ENCODE assay signal across 8 cellular contexts in the genomic region with DNA sequence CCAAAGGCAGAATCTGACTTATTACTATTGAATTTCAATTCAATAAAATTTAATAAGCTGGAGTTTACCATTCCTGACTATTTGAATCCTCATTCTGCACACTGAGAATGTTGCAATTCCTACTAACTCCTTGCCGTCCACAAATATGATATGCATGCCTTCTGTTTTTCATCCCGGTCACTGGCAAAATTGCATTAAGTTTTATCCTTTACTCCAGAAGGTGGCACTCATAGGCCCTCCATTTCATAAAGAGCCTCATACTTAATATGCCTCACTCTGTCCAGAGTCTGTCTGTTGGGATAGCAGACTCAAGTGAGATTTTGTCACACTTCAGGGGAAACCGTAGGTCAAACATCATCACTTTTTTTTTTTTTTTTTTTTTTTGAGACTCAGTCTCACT. TPM values are rescaled to one million over a fixed set of nuclear protein-coding genes. Genes with fewer than 3 reads are reported as not detected.
DNase-seq lines count a peak whose midpoint lies in the region; ATAC-seq and TF ChIP-seq lines count a peak whose summit lies in the region.

No MANE protein-coding gene starts in this region.

- ATAC-seq in foreskin keratinocyte = no peak
- ATAC-seq in HG03095 (IDR thresholded peaks at IDR 0.05; ENCODE audit: unreplicated experiment) = no peak
- no peak for ATAC-seq in GM21717 (IDR thresholded peaks at IDR 0.05; ENCODE audit: unreplicated experiment)
- no peak for ATAC-seq in activated CD8-positive, alpha-beta memory T cell treated with anti-CD3 and anti-CD28 coated beads, Interleukin-2, amount 10 ng/mL, durations not matched to agents 7 days and 5 days

- H3K27me3 ChIP-seq in foreskin keratinocyte = no peaks in the 10 kb centered on the region

- H3K4me1 Mint-ChIP-seq in activated CD8-positive, alpha-beta memory T cell treated with anti-CD3 and anti-CD28 coated beads, Interleukin-2, amount 10 ng/mL, durations not matched to agents 7 days and 5 days = peaks cover 27% of the 10 kb centered on the region

- no peaks in the 10 kb centered on the region for H3K36me3 Mint-ChIP-seq in activated CD8-positive, alpha-beta memory T cell treated with anti-CD3 and anti-CD28 coated beads, Interleukin-2, amount 10 ng/mL, durations not matched to agents 7 days and 5 days

- H3K27me3 Mint-ChIP-seq in activated CD8-positive, alpha-beta memory T cell treated with anti-CD3 and anti-CD28 coated beads, Interleukin-2, amount 10 ng/mL, durations not matched to agents 7 days and 5 days = peaks cover 3% of the 10 kb centered on the region

- H3K4me1 ChIP-seq in foreskin keratinocyte = peaks cover 19% of the 10 kb centered on the region

- TF ChIP-seq CTCF in foreskin keratinocyte (conservative IDR thresholded peaks at IDR 0.05) = peak; percentile 61

- H3K4me3 Mint-ChIP-seq in activated CD8-positive, alpha-beta memory T cell treated with anti-CD3 and anti-CD28 coated beads, Interleukin-2, amount 10 ng/mL, durations not matched to agents 7 days and 5 days = no peak overlapping the region

- H3K27ac ChIP-seq in foreskin keratinocyte = no peak overlapping the region

- no peaks in the 10 kb centered on the region for H3K9me3 Mint-ChIP-seq in activated CD8-positive, alpha-beta memory T cell treated with anti-CD3 and anti-CD28 coated beads, Interleukin-2, amount 10 ng/mL, durations not matched to agents 7 days and 5 days (ENCODE audit: low read depth)

- DNase-seq in A172 (ENCODE audit: low spot score) (peak; percentile 54), GM04503 (ENCODE audit: low read depth) (peak; percentile 68), RPMI7951 (ENCODE audit: low read depth) (peak; percentile 56), foreskin keratinocyte (no peak)
- DNase-seq in stimulated activated CD4-positive, alpha-beta T cell treated with anti-CD3 and anti-CD28 coated beads, Interleukin-15, amount 100 ng/mL, for 24 hours = no peak
- DNase-seq in activated CD8-positive, alpha-beta memory T cell treated with anti-CD3 and anti-CD28 coated beads, Interleukin-2, amount 10 ng/mL, durations not matched to agents 7 days and 5 days = no peak

- CTCF ChIA-PET in activated CD8-positive, alpha-beta memory T cell treated with anti-CD3 and anti-CD28 coated beads, Interleukin-2, amount 10 ng/mL, durations not matched to agents 7 days and 5 days (lab: Charles Lee) = interaction anchor here (0.6 to 1.4 kb wide), 4 partner anchors 18 to 105 kb away, joined by 3 to 14 read pairs (median 5); a partner anchor contains a TSS

- no peak overlapping the region for H3K27ac Mint-ChIP-seq in activated CD8-positive, alpha-beta memory T cell treated with anti-CD3 and anti-CD28 coated beads, Interleukin-2, amount 10 ng/mL, durations not matched to agents 7 days and 5 days

RNA-seq across cellular contexts. Expression of a gene that starts 27.4 kb away (rescaled TPM):
- 7.3 and 9.2 TPM in 2 replicates for total RNA-seq in A172 (2014; rRNA removed; shearing (Covaris generic))
- 6.0 and 10.5 TPM in 2 replicates for total RNA-seq in RPMI7951 (2014; rRNA removed; shearing (Covaris generic))
- total RNA-seq in foreskin keratinocyte = 121 and 143 TPM in 2 replicates
- polyA plus RNA-seq in foreskin keratinocyte = 47.6 and 50.7 TPM in 2 replicates
- 10 to 100 TPM; 13.5 to 14.0 TPM for total RNA-seq in activated CD8-positive, alpha-beta memory T cell treated with anti-CD3 and anti-CD28 coated beads, Interleukin-2, amount 10 ng/mL, durations not matched to agents 7 days and 5 days

RNA-seq across cellular contexts. Expression of a gene that starts 38.9 kb away (rescaled TPM):
- total RNA-seq in A172 (2014; rRNA removed; shearing (Covaris generic)) = not detected in 2 replicates
- total RNA-seq in RPMI7951 (2014; rRNA removed; shearing (Covaris generic)) = not detected in 2 replicates
- total RNA-seq in foreskin keratinocyte = not detected in 2 replicates
- not detected in 2 replicates for polyA plus RNA-seq in foreskin keratinocyte
- not detected for total RNA-seq in activated CD8-positive, alpha-beta memory T cell treated with anti-CD3 and anti-CD28 coated beads, Interleukin-2, amount 10 ng/mL, durations not matched to agents 7 days and 5 days

RNA-seq across cellular contexts. Expression of a gene that starts 45.2 kb away (rescaled TPM):
- total RNA-seq in A172 (2014; rRNA removed; shearing (Covaris generic)) = not detected in 2 replicates
- 0.48 TPM in 1 of 2 replicates, not detected in the other for total RNA-seq in RPMI7951 (2014; rRNA removed; shearing (Covaris generic))
- total RNA-seq in foreskin keratinocyte = 96.4 and 98.1 TPM in 2 replicates
- polyA plus RNA-seq in foreskin keratinocyte = 140 and 153 TPM in 2 replicates
- 10 to 100 TPM; 62.8 TPM for total RNA-seq in activated CD8-positive, alpha-beta memory T cell treated with anti-CD3 and anti-CD28 coated beads, Interleukin-2, amount 10 ng/mL, durations not matched to agents 7 days and 5 days

RNA-seq across cellular contexts. Expression of a gene that starts 52.2 kb away (rescaled TPM):
- 79.9 and 107 TPM in 2 replicates for total RNA-seq in A172 (2014; rRNA removed; shearing (Covaris generic))
- total RNA-seq in RPMI7951 (2014; rRNA removed; shearing (Covaris generic)) = 63.3 and 67.3 TPM in 2 replicates
- 38.5 and 39.0 TPM in 2 replicates for total RNA-seq in foreskin keratinocyte
- polyA plus RNA-seq in foreskin keratinocyte = 30.9 and 31.0 TPM in 2 replicates
- 10 to 100 TPM; 75.4 to 90.1 TPM for total RNA-seq in activated CD8-positive, alpha-beta memory T cell treated with anti-CD3 and anti-CD28 coated beads, Interleukin-2, amount 10 ng/mL, durations not matched to agents 7 days and 5 days

Comparison
In these comparisons a context has a peak if more than half of its experiments do, and no peak if none do; other contexts are left out.
1. DNase-seq: peak in A172 (single experiment), GM04503 (single experiment) and RPMI7951 (single experiment); none in foreskin keratinocyte (0 of 2), stimulated activated CD4-positive, alpha-beta T cell treated with anti-CD3 and anti-CD28 coated beads, Interleukin-15, amount 100 ng/mL, for 24 hours (single experiment) and activated CD8-positive, alpha-beta memory T cell treated with anti-CD3 and anti-CD28 coated beads, Interleukin-2, amount 10 ng/mL, durations not matched to agents 7 days and 5 days (single experiment).
2. RNA of a gene that starts 45.2 kb away (total RNA-seq): 96.4 to 98.1 TPM in foreskin keratinocyte and 62.8 TPM in activated CD8-positive, alpha-beta memory T cell treated with anti-CD3 and anti-CD28 coated beads, Interleukin-2, amount 10 ng/mL, durations not matched to agents 7 days and 5 days; 0.48 TPM in RPMI7951 and not detected in A172; every median in the first group is over 10 times any median in the second.